14 cellular contexts compared by ENCODE assay signal in genomic region chr20:10454135-10454750, GRCh38. TPM values are rescaled to one million over a fixed set of nuclear protein-coding genes. Genes with fewer than 3 reads are reported as not detected.
DNase-seq lines count a peak whose midpoint lies in the region; ATAC-seq lines count a peak whose summit lies in the region.
"Had no signal": no experiment of that assay in that cellular context is flagged by ENCODE, and none has a peak within 500 bp of the region (broad histone marks: within the 10 kb centered on the region; RNA-seq: fewer than 3 reads in every experiment).

No MANE protein-coding gene starts in this region.

- ATAC-seq in activated CD8-positive, alpha-beta memory T cell treated with anti-CD3 and anti-CD28 coated beads, Interleukin-2, amount 10 ng/mL, durations not matched to agents 7 days and 5 days: no peak
- peak; percentile 35 for ATAC-seq in HG02798 (IDR thresholded peaks at IDR 0.05; ENCODE audit: poor library complexity, unreplicated experiment)
- ATAC-seq: gastroesophageal sphincter, Panc1 had no signal

- in situ Hi-C loops in SK-MEL-5 (cut with HindIII; ENCODE audit: low pct_unique_long_range_greater_than_20kb, low sequenced_read_pairs): no loop called here

- no peaks in the 10 kb centered on the region for H3K36me3 ChIP-seq in skeletal muscle tissue (ENCODE audit: control insufficient read depth in 3 of 3, insufficient read depth in 3 of 3, low read length in 3 of 3)

- H3K27me3 ChIP-seq in skeletal muscle tissue (ENCODE audit: control insufficient read depth in 3 of 3, insufficient read depth in 3 of 3, low read length in 3 of 3): no peaks in the 10 kb centered on the region
- H3K27me3 ChIP-seq: gastroesophageal sphincter had no signal

- no peak for DNase-seq in activated CD8-positive, alpha-beta memory T cell treated with anti-CD3 and anti-CD28 coated beads, Interleukin-2, amount 10 ng/mL, durations not matched to agents 7 days and 5 days
- no peak for DNase-seq in activated CD8-positive, alpha-beta memory T cell treated with anti-CD3 and anti-CD28 coated beads, Interleukin-2, amount 50 U/mL, for 48 hours
- DNase-seq in SK-MEL-5 (ENCODE audit: low read depth, low spot score) (peak; percentile 49), posterior vena cava (ENCODE audit: low spot score) (no peak), cerebellar cortex (ENCODE audit: low spot score) (no peak)
- no peak for DNase-seq in activated CD4-positive, alpha-beta T cell treated with anti-CD3 and anti-CD28 coated beads, Interleukin-2, amount 50 U/mL, for 1 hour
- DNase-seq: activated gamma-delta T cell; dermis blood vessel endothelial cell; NCI-H1694 treated with DMSO at 0.1 percent for 48 hours; stimulated activated CD4-positive, alpha-beta T cell treated with anti-CD3 and anti-CD28 coated beads, Interleukin-1b, Interleukin-23, amount 100 ng/mL, for 48 hours had no signal

- H3K9me3 ChIP-seq in skeletal muscle tissue (ENCODE audit: control insufficient read depth in 3 of 3, low read length in 3 of 3): no peaks in the 10 kb centered on the region

- peaks cover 11% of the 10 kb centered on the region for H3K9me3 Mint-ChIP-seq in activated CD8-positive, alpha-beta memory T cell treated with anti-CD3 and anti-CD28 coated beads, Interleukin-2, amount 10 ng/mL, durations not matched to agents 7 days and 5 days (ENCODE audit: low read depth)

- H3K27me3 Mint-ChIP-seq in activated CD8-positive, alpha-beta memory T cell treated with anti-CD3 and anti-CD28 coated beads, Interleukin-2, amount 10 ng/mL, durations not matched to agents 7 days and 5 days: no peaks in the 10 kb centered on the region

- peaks cover 25% of the 10 kb centered on the region for H3K36me3 Mint-ChIP-seq in activated CD8-positive, alpha-beta memory T cell treated with anti-CD3 and anti-CD28 coated beads, Interleukin-2, amount 10 ng/mL, durations not matched to agents 7 days and 5 days

- peaks cover 19% of the 10 kb centered on the region for H3K4me1 Mint-ChIP-seq in activated CD8-positive, alpha-beta memory T cell treated with anti-CD3 and anti-CD28 coated beads, Interleukin-2, amount 10 ng/mL, durations not matched to agents 7 days and 5 days

- CTCF ChIA-PET in activated CD8-positive, alpha-beta memory T cell treated with anti-CD3 and anti-CD28 coated beads, Interleukin-2, amount 10 ng/mL, durations not matched to agents 7 days and 5 days (lab: Charles Lee): interaction anchor here (2.5 kb wide), 1 partner anchor 20 kb away, joined by 9 read pairs; the partner anchor contains the start of genes MKKS and SLX4IP

- no peak overlapping the region for H3K4me3 ChIP-seq in skeletal muscle tissue (ENCODE audit: low read length in 3 of 3)
- H3K4me3 ChIP-seq: gastroesophageal sphincter had no signal

- H3K4me1 ChIP-seq in skeletal muscle tissue (ENCODE audit: control insufficient read depth in 3 of 3, insufficient read depth in 3 of 3, low read length in 3 of 3): no peaks in the 10 kb centered on the region
- H3K4me1 ChIP-seq: gastroesophageal sphincter had no signal

- intact Hi-C loops in posterior vena cava (cut with DNase I): no loop called here

- H3K9ac ChIP-seq in skeletal muscle tissue (ENCODE audit: low read depth in 1 of 3, low read length in 3 of 3): no peak overlapping the region

- H3K27ac ChIP-seq in skeletal muscle tissue (ENCODE audit: low read depth, low read length): peak overlapping the region; percentile 9
- H3K27ac ChIP-seq: gastroesophageal sphincter had no signal

- H3K27ac Mint-ChIP-seq in activated CD8-positive, alpha-beta memory T cell treated with anti-CD3 and anti-CD28 coated beads, Interleukin-2, amount 10 ng/mL, durations not matched to agents 7 days and 5 days: peak overlapping the region; percentile 48

- no peak overlapping the region for H3K4me3 Mint-ChIP-seq in activated CD8-positive, alpha-beta memory T cell treated with anti-CD3 and anti-CD28 coated beads, Interleukin-2, amount 10 ng/mL, durations not matched to agents 7 days and 5 days

RNA-seq across cellular contexts. Expression of gene SLX4IP, which starts 19.1 kb away (rescaled TPM):
- 1 to 10 TPM; 6.0 to 6.1 TPM for total RNA-seq in activated CD8-positive, alpha-beta memory T cell treated with anti-CD3 and anti-CD28 coated beads, Interleukin-2, amount 10 ng/mL, durations not matched to agents 7 days and 5 days
- total RNA-seq in SK-MEL-5 (2014; rRNA removed; shearing (Covaris generic)): 6.4 and 7.3 TPM in 2 replicates
- 2.6 and 4.3 TPM in 2 replicates for polyA plus RNA-seq in SK-MEL-5 (2015; cell fraction: cytosol; rRNA removed)
- 11.1 and 11.4 TPM in 2 replicates for polyA plus RNA-seq in SK-MEL-5 (2015; cell fraction: nucleus; rRNA removed)
- total RNA-seq in skeletal muscle tissue (4.2 TPM), posterior vena cava (1 to 10 TPM; 1.8 to 3.3 TPM)

RNA-seq across cellular contexts. Expression of gene MKKS, which starts 20.2 kb away (rescaled TPM):
- total RNA-seq in activated CD8-positive, alpha-beta memory T cell treated with anti-CD3 and anti-CD28 coated beads, Interleukin-2, amount 10 ng/mL, durations not matched to agents 7 days and 5 days: 1 to 10 TPM; 6.6 to 7.5 TPM
- 19.7 and 21.1 TPM in 2 replicates for total RNA-seq in SK-MEL-5 (2014; rRNA removed; shearing (Covaris generic))
- polyA plus RNA-seq in SK-MEL-5 (2015; cell fraction: cytosol; rRNA removed): 20.1 and 20.6 TPM in 2 replicates
- 15.9 and 16.3 TPM in 2 replicates for polyA plus RNA-seq in SK-MEL-5 (2015; cell fraction: nucleus; rRNA removed)
- total RNA-seq in skeletal muscle tissue (4.2 TPM), posterior vena cava (10 to 100 TPM; 16.1 to 16.9 TPM)
